ENCODE assay signal across 8 cellular contexts in genomic region chr18:79070486-79070885, GRCh38. TPM values are rescaled to one million over a fixed set of nuclear protein-coding genes. Genes with fewer than 3 reads are reported as not detected.
DNase-seq lines count a peak whose midpoint lies in the region; ATAC-seq and TF ChIP-seq lines count a peak whose summit lies in the region.

No MANE protein-coding gene starts in this region.

- H3K4me3 ChIP-seq in RWPE2 (ENCODE audit: severe bottlenecking) (peak overlapping the region; percentile 79), fibroblast of mammary gland (ENCODE audit: control insufficient read depth, low read depth, low read length) (peak overlapping the region; percentile 84), skeletal muscle tissue (ENCODE audit: low read length in 3 of 3) (peak overlapping the region; percentile 80 to 84 (median 81)), lower leg skin (ENCODE audit: low read depth, poor library complexity, severe bottlenecking) (no peak overlapping the region)

- ATAC-seq in RWPE2 (ENCODE audit: low read depth) = no peak

- TF ChIP-seq POLR2A in lower leg skin (IDR thresholded peaks at IDR 0.05) = no peak

- H3K9ac ChIP-seq in skeletal muscle tissue (ENCODE audit: low read depth in 1 of 3, low read length in 3 of 3) = peak overlapping the region in 2 of 3 donors; percentile 88 to 98

- DNase-seq in NCI-H82 (lab: John Stamatoyannopoulos, UW) = peak; percentile 7
- DNase-seq in NCI-H82 treated with DMSO at 0.1 percent for 48 hours (lab: John Stamatoyannopoulos, UW; ENCODE audit: unreplicated experiment) = no peak
- no peak for DNase-seq in RWPE2 (ENCODE audit: low spot score)
- peak; percentile 2 for DNase-seq in fibroblast of mammary gland (ENCODE audit: low read depth)
- no peak for DNase-seq in NCI-H1930 (lab: John Stamatoyannopoulos, UW)
- DNase-seq in lower leg skin (ENCODE audit: low spot score in 2 of 2) = no peak
- DNase-seq in stimulated activated CD4-positive, alpha-beta T cell treated with anti-CD3 and anti-CD28 coated beads, Interleukin-15, amount 100 ng/mL, for 24 hours = no peak

- H3K9me3 ChIP-seq in RWPE2 (ENCODE audit: severe bottlenecking) = no peaks in the 10 kb centered on the region
- H3K9me3 ChIP-seq in skeletal muscle tissue (ENCODE audit: control insufficient read depth in 3 of 3, low read length in 3 of 3) = peaks cover 8 to 11% (median 9%) of the 10 kb centered on the region in 3 donors

- WGBS in lower leg skin, 2 donors = 66 to 90% methylated on average over 3 of the region's 3 CpGs

- H3K36me3 ChIP-seq in RWPE2 (ENCODE audit: low read depth) (no peaks in the 10 kb centered on the region), skeletal muscle tissue (ENCODE audit: control insufficient read depth in 3 of 3, insufficient read depth in 3 of 3, low read length in 3 of 3) (peaks cover 0 to 11% (median 0%) of the 10 kb centered on the region in 3 donors)

- intact Hi-C loops in lower leg skin (cut with DNase I; ENCODE audit: low total_unique reads) = no loop called here

- H3K4me1 ChIP-seq in RWPE2 (ENCODE audit: insufficient read depth, poor library complexity, severe bottlenecking) (peaks cover 14% of the 10 kb centered on the region), skeletal muscle tissue (ENCODE audit: control insufficient read depth in 3 of 3, insufficient read depth in 3 of 3, low read length in 3 of 3) (peaks cover 7 to 24% (median 20%) of the 10 kb centered on the region in 3 donors)

- H3K27ac ChIP-seq in RWPE2 (ENCODE audit: poor library complexity, severe bottlenecking) = no peak overlapping the region
- no peak overlapping the region for H3K27ac ChIP-seq in skeletal muscle tissue (ENCODE audit: low read depth, low read length)

- TF ChIP-seq CTCF in RWPE2 (IDR thresholded peaks at IDR 0.05; ENCODE audit: poor library complexity, severe bottlenecking) (no peak), fibroblast of mammary gland (conservative IDR thresholded peaks at IDR 0.05; ENCODE audit: control insufficient read depth, insufficient read depth, low read depth, low read length) (no peak), lower leg skin (IDR thresholded peaks at IDR 0.05) (no peak)

- H3K27me3 ChIP-seq in RWPE2 (ENCODE audit: insufficient read depth, poor library complexity, severe bottlenecking) = no peaks in the 10 kb centered on the region
- H3K27me3 ChIP-seq in skeletal muscle tissue (ENCODE audit: control insufficient read depth in 3 of 3, insufficient read depth in 3 of 3, low read length in 3 of 3) = no peaks in the 10 kb centered on the region

RNA-seq across cellular contexts. Expression of gene ATP9B, which starts 1.3 kb away (rescaled TPM):
- 83.0 TPM for total RNA-seq in skeletal muscle tissue
- total RNA-seq in lower leg skin = 10 to 100 TPM; 19.9 to 39.9 (median 26.0) TPM

Comparison
In these comparisons a context has a peak if more than half of its experiments do, and no peak if none do; other contexts are left out.
1. DNase-seq: peak in NCI-H82 (single experiment) and fibroblast of mammary gland (single experiment); none in NCI-H82 treated with DMSO at 0.1 percent for 48 hours (single experiment), RWPE2 (single experiment), NCI-H1930 (0 of 2), lower leg skin (0 of 2) and stimulated activated CD4-positive, alpha-beta T cell treated with anti-CD3 and anti-CD28 coated beads, Interleukin-15, amount 100 ng/mL, for 24 hours (single experiment).